Comparison of ENCODE assay signal across 1 cellular context in genomic region chr7:17546206-17546998, GRCh38.
A peak's percentile ranks its signal among the peaks of the same experiment; 100 is the strongest.
TF ChIP-seq lines count a peak whose summit lies in the region.

No MANE protein-coding gene starts in this region.

TF ChIP-seq in liver, 16 proteins besides CTCF, POLR2A, EP300 and RAD21 (continued from another document):
- TF ChIP-seq, protein P1, sequence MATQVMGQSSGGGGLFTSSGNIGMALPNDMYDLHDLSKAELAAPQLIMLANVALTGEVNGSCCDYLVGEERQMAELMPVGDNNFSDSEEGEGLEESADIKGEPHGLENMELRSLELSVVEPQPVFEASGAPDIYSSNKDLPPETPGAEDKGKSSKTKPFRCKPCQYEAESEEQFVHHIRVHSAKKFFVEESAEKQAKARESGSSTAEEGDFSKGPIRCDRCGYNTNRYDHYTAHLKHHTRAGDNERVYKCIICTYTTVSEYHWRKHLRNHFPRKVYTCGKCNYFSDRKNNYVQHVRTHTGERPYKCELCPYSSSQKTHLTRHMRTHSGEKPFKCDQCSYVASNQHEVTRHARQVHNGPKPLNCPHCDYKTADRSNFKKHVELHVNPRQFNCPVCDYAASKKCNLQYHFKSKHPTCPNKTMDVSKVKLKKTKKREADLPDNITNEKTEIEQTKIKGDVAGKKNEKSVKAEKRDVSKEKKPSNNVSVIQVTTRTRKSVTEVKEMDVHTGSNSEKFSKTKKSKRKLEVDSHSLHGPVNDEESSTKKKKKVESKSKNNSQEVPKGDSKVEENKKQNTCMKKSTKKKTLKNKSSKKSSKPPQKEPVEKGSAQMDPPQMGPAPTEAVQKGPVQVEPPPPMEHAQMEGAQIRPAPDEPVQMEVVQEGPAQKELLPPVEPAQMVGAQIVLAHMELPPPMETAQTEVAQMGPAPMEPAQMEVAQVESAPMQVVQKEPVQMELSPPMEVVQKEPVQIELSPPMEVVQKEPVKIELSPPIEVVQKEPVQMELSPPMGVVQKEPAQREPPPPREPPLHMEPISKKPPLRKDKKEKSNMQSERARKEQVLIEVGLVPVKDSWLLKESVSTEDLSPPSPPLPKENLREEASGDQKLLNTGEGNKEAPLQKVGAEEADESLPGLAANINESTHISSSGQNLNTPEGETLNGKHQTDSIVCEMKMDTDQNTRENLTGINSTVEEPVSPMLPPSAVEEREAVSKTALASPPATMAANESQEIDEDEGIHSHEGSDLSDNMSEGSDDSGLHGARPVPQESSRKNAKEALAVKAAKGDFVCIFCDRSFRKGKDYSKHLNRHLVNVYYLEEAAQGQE (IDR thresholded peaks at IDR 0.05) = peak; percentile 18
- no peak for TF ChIP-seq NR2F2 (IDR thresholded peaks at IDR 0.05)
